8 cellular contexts compared by ENCODE assay signal in the genomic region with DNA sequence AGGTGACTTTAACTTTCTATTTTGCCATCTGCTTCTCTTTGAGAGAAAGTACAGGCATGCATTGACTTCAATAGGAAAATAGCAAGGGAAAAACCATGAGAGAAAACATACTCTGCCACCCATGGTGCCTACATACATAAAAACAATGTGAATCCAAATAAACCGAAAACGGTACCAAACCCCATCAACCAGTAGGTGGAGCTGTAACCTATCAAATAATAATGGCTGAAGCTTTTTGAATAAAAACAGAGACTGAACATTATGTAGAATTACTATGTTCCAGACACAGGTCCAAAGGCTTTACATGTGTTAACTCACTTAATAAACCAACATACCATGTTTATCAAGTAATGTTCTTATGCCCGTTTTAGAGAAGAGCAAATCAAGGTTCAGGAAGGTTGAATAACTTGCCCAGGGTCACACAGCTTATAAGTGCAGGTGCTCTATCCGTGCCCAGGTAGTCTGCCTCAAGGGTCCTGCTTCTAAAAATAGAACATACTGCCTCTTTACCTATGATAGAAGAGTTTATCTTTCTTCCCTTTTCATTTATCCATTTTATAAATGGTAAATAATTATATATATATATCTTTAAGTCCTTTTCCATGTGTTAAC.
DNase-seq lines count a peak whose midpoint lies in the region; ATAC-seq and TF ChIP-seq lines count a peak whose summit lies in the region.

No MANE protein-coding gene starts in this region.

- no peaks in the 10 kb centered on the region for H3K4me1 ChIP-seq in lower lobe of right lung

- no peaks in the 10 kb centered on the region for H3K9me3 ChIP-seq in lower lobe of right lung

- no peaks in the 10 kb centered on the region for H3K36me3 ChIP-seq in lower lobe of right lung

- intact Hi-C loops in lower lobe of right lung (cut with DNase I): no loop called here

- no peak overlapping the region for H3K27ac ChIP-seq in lower lobe of right lung

- in situ Hi-C loops in GM13977 (cut with MboI; ENCODE audit: low pct_unique_long_range_greater_than_20kb, low sequenced_read_pairs, unreplicated experiment): no loop called here

- peak; percentile 69 for ATAC-seq in HG03432 (IDR thresholded peaks at IDR 0.05; ENCODE audit: unreplicated experiment)
- ATAC-seq in lower lobe of right lung: peak in 1 of 2 donors; percentile 54
- ATAC-seq in HG02571 (IDR thresholded peaks at IDR 0.05; ENCODE audit: unreplicated experiment): no peak

- no peaks in the 10 kb centered on the region for H3K27me3 ChIP-seq in lower lobe of right lung (ENCODE audit: low read depth)

- peak; percentile 14 for DNase-seq in AG09309 (ENCODE audit: low read depth)
- peak; percentile 20 for DNase-seq in GM13977 (ENCODE audit: low spot score)
- DNase-seq in NCI-H69 (lab: John Stamatoyannopoulos, UW): peak; percentile 88
- peak; percentile 76 for DNase-seq in cerebellar cortex (ENCODE audit: low spot score)
- DNase-seq in lower lobe of right lung: no peak
- no peak for DNase-seq in ecto neural progenitor cell (ENCODE audit: low spot score)

- peak; percentile 63 for TF ChIP-seq CTCF in AG09309 (IDR thresholded peaks at IDR 0.05; ENCODE audit: control insufficient read depth, insufficient read depth, low read depth, low read length, missing control alignments)
- TF ChIP-seq CTCF in GM13977 (IDR thresholded peaks at IDR 0.05; ENCODE audit: extremely low read depth, insufficient read depth, missing control alignments): peak; percentile 69
- TF ChIP-seq CTCF in lower lobe of right lung (IDR thresholded peaks at IDR 0.05): peak; percentile 76

- H3K4me3 ChIP-seq in AG09309 (ENCODE audit: control insufficient read depth, low read depth, low read length) (no peak overlapping the region), lower lobe of right lung (no peak overlapping the region)

Comparison
In these comparisons a context has a peak if more than half of its experiments do, and no peak if none do; other contexts are left out.
1. DNase-seq: peak in AG09309 (single experiment), GM13977 (single experiment), NCI-H69 (single experiment) and cerebellar cortex (single experiment); none in lower lobe of right lung (single experiment) and ecto neural progenitor cell (single experiment).
2. Peak in every context shown above with its lines, with median percentiles within 50 percentile points of each other: CTCF ChIP-seq.